ENCODE assay signal across 13 cellular contexts in the genomic region with DNA sequence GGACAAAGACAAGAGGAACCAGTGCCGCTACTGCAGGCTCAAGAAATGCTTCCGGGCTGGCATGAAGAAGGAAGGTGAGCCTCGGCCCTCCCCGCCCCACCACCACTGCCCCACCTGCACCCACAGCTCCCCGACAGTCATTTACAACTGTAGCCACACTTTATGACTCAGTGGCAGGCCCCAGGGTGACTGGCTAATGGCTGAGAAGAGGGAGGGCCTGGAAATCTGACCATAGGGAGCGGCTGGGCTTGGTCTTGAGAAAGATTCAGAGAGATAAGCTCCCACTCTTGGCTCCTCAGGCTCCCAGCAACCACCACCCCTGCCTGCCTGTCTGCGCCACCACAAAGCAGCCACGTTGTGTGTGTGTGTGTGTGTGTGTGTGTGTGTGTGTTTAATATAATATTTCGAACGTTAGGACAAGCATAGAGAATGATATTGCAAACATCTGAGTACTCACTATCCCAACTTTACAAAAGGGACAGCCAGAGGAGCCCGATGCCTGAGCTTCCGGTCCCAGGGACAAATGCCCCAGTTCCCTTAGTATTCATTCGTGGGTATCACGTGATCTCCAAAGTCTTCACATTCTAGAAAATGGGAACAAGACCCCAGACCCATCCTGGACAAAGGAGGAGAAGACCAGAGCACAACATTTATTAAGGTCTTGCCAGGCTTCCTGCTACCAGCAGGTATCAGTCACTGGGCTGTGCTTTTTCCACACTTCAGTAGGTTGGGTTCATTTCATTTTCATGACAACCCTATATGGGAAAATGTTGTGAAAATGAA. TPM values are rescaled to one million over a fixed set of nuclear protein-coding genes. Genes with fewer than 3 reads are reported as not detected.
DNase-seq lines count a peak whose midpoint lies in the region; ATAC-seq and TF ChIP-seq lines count a peak whose summit lies in the region.
"Had no signal": no experiment of that assay in that cellular context is flagged by ENCODE, and none has a peak within 500 bp of the region (broad histone marks: within the 10 kb centered on the region; RNA-seq: fewer than 3 reads in every experiment).

No MANE protein-coding gene starts in this region.

- H3K27ac ChIP-seq in GM23248 (no peak overlapping the region), epithelial cell of prostate (peak overlapping the region; percentile 58), Karpas-422 (ENCODE audit: low read length) (no peak overlapping the region)
- H3K27ac ChIP-seq: uterus had no signal

- H3K27me3 ChIP-seq in GM23248 (replicated peaks; ENCODE audit: insufficient read depth): peaks cover 14% of the 10 kb centered on the region
- H3K27me3 ChIP-seq in Karpas-422 (ENCODE audit: low read length): no peaks in the 10 kb centered on the region
- H3K27me3 ChIP-seq: uterus had no signal

- peak; percentile 78 for DNase-seq in GM23248
- DNase-seq in NCI-H226: peak; percentile 87
- DNase-seq in epithelial cell of prostate (ENCODE audit: low read depth, low spot score): peak; percentile 97
- DNase-seq in neural crest cell (ENCODE audit: low read depth, low spot score): no peak
- DNase-seq in midbrain (lab: John Stamatoyannopoulos, UW): no peak
- no peak for DNase-seq in NCI-H1694 treated with DMSO at 0.1 percent for 48 hours (lab: John Stamatoyannopoulos, UW)
- no peak for DNase-seq in Karpas-422
- DNase-seq: NCI-H1417, uterus had no signal

- H3K27me3 Mint-ChIP-seq in neural crest cell (ENCODE audit: low read depth): no peaks in the 10 kb centered on the region

- H3K9me3 Mint-ChIP-seq in neural crest cell: peaks cover 3% of the 10 kb centered on the region
- H3K9me3 Mint-ChIP-seq: activated naive CD4-positive, alpha-beta T cell treated with anti-CD3 and anti-CD28 coated beads, Interleukin-2, amount 50 U/mL, for 24 hours had no signal

- H2AFZ ChIP-seq in GM23248: no peak overlapping the region
- H2AFZ ChIP-seq in Karpas-422 (ENCODE audit: low read length): no peak overlapping the region

- H4K20me1 ChIP-seq in GM23248 (ENCODE audit: insufficient read depth): no peaks in the 10 kb centered on the region
- H4K20me1 ChIP-seq in Karpas-422 (ENCODE audit: insufficient read depth, low read depth, low read length): no peaks in the 10 kb centered on the region

- no peak overlapping the region for H3K4me2 ChIP-seq in GM23248 (ENCODE audit: unreplicated experiment)
- no peak overlapping the region for H3K4me2 ChIP-seq in Karpas-422 (ENCODE audit: low read depth, low read length, poor library complexity, severe bottlenecking)

- in situ Hi-C loops in GM23248 (cut with MboI): no loop called here

- H3K4me3 ChIP-seq in GM23248 (no peak overlapping the region), Karpas-422 (ENCODE audit: low read length) (no peak overlapping the region)
- H3K4me3 ChIP-seq: uterus had no signal

- H3F3A ChIP-seq in GM23248 (ENCODE audit: insufficient read depth): 0 out of 2 replicates have a peak, but pooled peaks cover 10% of the 10 kb centered on the region

- H3K27ac Mint-ChIP-seq in neural crest cell (ENCODE audit: unreplicated experiment): peak overlapping the region; percentile 62
- H3K27ac Mint-ChIP-seq: activated naive CD4-positive, alpha-beta T cell treated with anti-CD3 and anti-CD28 coated beads, Interleukin-2, amount 50 U/mL, for 24 hours had no signal

- H3K4me3 Mint-ChIP-seq in neural crest cell: no peak overlapping the region
- H3K4me3 Mint-ChIP-seq: activated naive CD4-positive, alpha-beta T cell treated with anti-CD3 and anti-CD28 coated beads, Interleukin-2, amount 50 U/mL, for 24 hours had no signal

- H3K9me2 ChIP-seq in GM23248 (ENCODE audit: insufficient read depth): no peaks in the 10 kb centered on the region
- no peaks in the 10 kb centered on the region for H3K9me2 ChIP-seq in Karpas-422 (replicated peaks; ENCODE audit: insufficient read depth, low read length)

- no peaks in the 10 kb centered on the region for H3K9me3 ChIP-seq in GM23248 (ENCODE audit: low read depth)
- H3K9me3 ChIP-seq in Karpas-422 (ENCODE audit: low read length): no peaks in the 10 kb centered on the region
- H3K9me3 ChIP-seq: uterus had no signal

- H3K36me3 ChIP-seq in GM23248 (ENCODE audit: low read depth) (no peaks in the 10 kb centered on the region), Karpas-422 (ENCODE audit: insufficient read depth, low read length) (no peaks in the 10 kb centered on the region)
- H3K36me3 ChIP-seq: uterus had no signal

- no peak for TF ChIP-seq CTCF in neural crest cell (conservative IDR thresholded peaks at IDR 0.05)

- H3K79me2 ChIP-seq in GM23248 (ENCODE audit: insufficient read depth) (no peaks in the 10 kb centered on the region), Karpas-422 (ENCODE audit: low read length) (no peaks in the 10 kb centered on the region)

- H3K36me3 Mint-ChIP-seq in neural crest cell (ENCODE audit: low read depth): no peaks in the 10 kb centered on the region
- H3K36me3 Mint-ChIP-seq: activated naive CD4-positive, alpha-beta T cell treated with anti-CD3 and anti-CD28 coated beads, Interleukin-2, amount 50 U/mL, for 24 hours had no signal

- H3K4me1 Mint-ChIP-seq in neural crest cell: no peaks in the 10 kb centered on the region
- H3K4me1 Mint-ChIP-seq: activated naive CD4-positive, alpha-beta T cell treated with anti-CD3 and anti-CD28 coated beads, Interleukin-2, amount 50 U/mL, for 24 hours had no signal

- ATAC-seq in GM19035 (IDR thresholded peaks at IDR 0.05; ENCODE audit: unreplicated experiment): no peak
- ATAC-seq: activated CD4-positive, CD25-positive, alpha-beta regulatory T cell treated with anti-CD3 and anti-CD28 coated beads, Interleukin-2, amount 50 U/mL, for 24 hours had no signal

- WGBS in GM23248 (ENCODE audit: low coverage in 1 of 2, low lambda C conversion rate in 2 of 2, missing lambda C conversion rate in 2 of 2), 2 experiments: 62 to 69% methylated on average over 14 of the region's 14 CpGs

- no peak overlapping the region for H3K9ac ChIP-seq in GM23248
- no peak overlapping the region for H3K9ac ChIP-seq in Karpas-422 (ENCODE audit: low read length)

- H3K4me1 ChIP-seq in GM23248 (ENCODE audit: insufficient read depth) (peaks cover 14% of the 10 kb centered on the region), Karpas-422 (ENCODE audit: low read length) (no peaks in the 10 kb centered on the region)
- H3K4me1 ChIP-seq: uterus had no signal

RNA-seq across cellular contexts. Expression of a gene that starts 52.1 kb away (rescaled TPM):
- total RNA-seq in GM23248 (2014; rRNA removed; shearing (Covaris generic)): not detected in 2 replicates
- polyA plus RNA-seq in GM23248 (2016; fragmentation: Nextera tagmentation; extraction: Ambion mirVana): not detected in 2 replicates
- total RNA-seq in neural crest cell: not detected in 2 replicates
- not detected in 2 replicates for total RNA-seq in Karpas-422 (2014; rRNA removed; shearing (Covaris generic); ENCODE audit: low replicate concordance)
- total RNA-seq: posterior vena cava had no signal

Comparison
In these comparisons a context has a peak if more than half of its experiments do, and no peak if none do; other contexts are left out.
1. DNase-seq: peak in GM23248 (single experiment), NCI-H226 (single experiment) and epithelial cell of prostate (single experiment); none in neural crest cell (single experiment), midbrain (single experiment), NCI-H1694 treated with DMSO at 0.1 percent for 48 hours (single experiment) and Karpas-422 (single experiment).